ENCODE assay signal across 8 cellular contexts in the genomic region with DNA sequence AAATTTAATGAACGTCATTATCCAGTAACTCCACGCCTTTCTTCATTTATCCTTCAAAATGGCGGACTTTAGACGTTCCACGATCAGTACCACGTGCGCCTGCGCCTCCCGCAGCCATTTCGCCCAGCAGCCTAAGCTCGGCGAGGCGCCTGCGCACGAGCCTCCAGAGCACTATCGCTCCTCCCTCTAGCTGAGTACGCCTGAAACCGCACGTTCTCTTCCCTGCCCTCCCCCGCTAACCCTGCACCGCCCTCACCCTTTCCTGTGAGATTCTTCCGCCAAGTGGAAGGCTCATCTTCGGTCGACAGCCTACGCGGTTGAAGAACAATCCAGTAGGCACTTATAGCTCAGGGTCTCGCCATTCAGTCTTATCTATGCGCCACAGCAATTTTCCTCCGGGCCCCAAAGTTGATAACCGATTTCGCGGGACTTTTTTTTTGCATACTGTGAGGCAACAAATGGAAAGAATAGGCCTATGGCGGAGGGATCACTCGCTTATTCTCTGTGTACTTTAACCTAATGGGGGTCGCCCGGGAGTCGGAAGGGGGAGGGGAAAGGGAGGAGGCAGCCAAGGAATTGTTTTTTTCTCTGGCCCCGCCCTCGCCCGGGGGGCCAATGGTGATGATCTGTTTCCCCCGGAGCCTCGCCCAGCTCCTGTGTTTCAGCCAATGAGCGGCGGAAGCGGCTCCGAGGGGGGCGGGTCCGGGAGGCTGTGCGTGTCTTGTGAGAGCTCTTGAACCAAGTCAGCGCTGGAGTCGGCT. TPM values are rescaled to one million over a fixed set of nuclear protein-coding genes. Genes with fewer than 3 reads are reported as not detected.
DNase-seq lines count a peak whose midpoint lies in the region; ATAC-seq and TF ChIP-seq lines count a peak whose summit lies in the region.

Gene KDM3A (plus strand): TSS at position 741 of the 761 bp plus-strand sequence. CDS start 677 bp downstream, outside the sequence.

- H3K9me3 ChIP-seq in colonic mucosa: no peaks in the 10 kb centered on the region

- H3K4me1 Mint-ChIP-seq in activated CD4-positive, alpha-beta T cell treated with anti-CD3 and anti-CD28 coated beads, Interleukin-2, amount 10 ng/mL, durations not matched to agents 7 days and 5 days: peaks cover 48% of the 10 kb centered on the region

- peak; percentile 97 for DNase-seq in BJ (ENCODE audit: low read depth)
- DNase-seq in NCI-H748 (lab: John Stamatoyannopoulos, UW; ENCODE audit: unreplicated experiment): peak; percentile 98
- DNase-seq in activated CD4-positive, alpha-beta T cell treated with anti-CD3 and anti-CD28 coated beads, Interleukin-2, amount 10 ng/mL, durations not matched to agents 7 days and 5 days: peak; percentile 100
- peak; percentile 100 for DNase-seq in colonic mucosa
- DNase-seq in kidney glomerular epithelial cell (lab: John Stamatoyannopoulos, UW): peak; percentile 98
- DNase-seq in stimulated activated CD4-positive, alpha-beta T cell treated with anti-CD3 and anti-CD28 coated beads, Interleukin-15, amount 100 ng/mL, for 48 hours (ENCODE audit: low read depth in 2 of 2): peak; percentile 99

- H3K36me3 ChIP-seq in BJ (ENCODE audit: control insufficient read depth, insufficient read depth, low read length) (peaks cover 4% of the 10 kb centered on the region; the same call in 1 of the 2 replicates), colonic mucosa (no peaks in the 10 kb centered on the region)

- H3K27ac ChIP-seq in colonic mucosa: peak within 1 kb of the TSS; percentile 92

- peaks cover 30% of the 10 kb centered on the region for H3K9me3 Mint-ChIP-seq in activated CD4-positive, alpha-beta T cell treated with anti-CD3 and anti-CD28 coated beads, Interleukin-2, amount 10 ng/mL, durations not matched to agents 7 days and 5 days

- peak within 1 kb of the TSS; percentile 100 for H3K27ac Mint-ChIP-seq in activated CD4-positive, alpha-beta T cell treated with anti-CD3 and anti-CD28 coated beads, Interleukin-2, amount 10 ng/mL, durations not matched to agents 7 days and 5 days

- H3K9ac ChIP-seq in colonic mucosa (ENCODE audit: low read depth in 2 of 2, low read length in 2 of 2): peak within 1 kb of the TSS; percentile 77 to 93

- H3K4me3 Mint-ChIP-seq in activated CD4-positive, alpha-beta T cell treated with anti-CD3 and anti-CD28 coated beads, Interleukin-2, amount 10 ng/mL, durations not matched to agents 7 days and 5 days: peak within 1 kb of the TSS; percentile 97

- POLR2A ChIA-PET in BJ (lab: Charles Lee): interaction anchor here (0.7 to 1.4 kb wide), 2 partner anchors 40 to 245 kb away, joined by 7 to 9 read pairs; partner anchors contain the start of gene IMMT
- POLR2A ChIA-PET in activated CD4-positive, alpha-beta T cell treated with anti-CD3 and anti-CD28 coated beads, Interleukin-2, amount 10 ng/mL, durations not matched to agents 7 days and 5 days (lab: Charles Lee): interaction anchor here (0.5 to 1.0 kb wide), 8 partner anchors 18 to 1027 kb away, joined by 3 to 7 read pairs (median 3); partner anchors contain the start of gene IMMT

- intact Hi-C loops in colonic mucosa (cut with DNase I): no loop called here

- ATAC-seq in GM19395 (IDR thresholded peaks at IDR 0.05; ENCODE audit: unreplicated experiment) (peak; percentile 81), HG03558 (IDR thresholded peaks at IDR 0.05; ENCODE audit: extremely low read depth, unreplicated experiment) (peak; percentile 55)

- CTCF ChIA-PET in BJ (lab: Yijun Ruan, JAX): interaction anchor here (0.6 to 1.0 kb wide), 6 partner anchors 18 to 220 kb away, joined by 3 to 4 read pairs (median 3); no protein-coding TSS in a partner anchor
- CTCF ChIA-PET in activated CD4-positive, alpha-beta T cell treated with anti-CD3 and anti-CD28 coated beads, Interleukin-2, amount 10 ng/mL, durations not matched to agents 7 days and 5 days (lab: Charles Lee): interaction anchor here (0.6 to 1.7 kb wide), 12 partner anchors 11 to 164 kb away, joined by 3 to 6 read pairs (median 4); no protein-coding TSS in a partner anchor

- peaks cover 7% of the 10 kb centered on the region for H3K27me3 Mint-ChIP-seq in activated CD4-positive, alpha-beta T cell treated with anti-CD3 and anti-CD28 coated beads, Interleukin-2, amount 10 ng/mL, durations not matched to agents 7 days and 5 days

- H3K4me3 ChIP-seq in BJ (ENCODE audit: low read depth, low read length): peak within 1 kb of the TSS; percentile 91
- peak within 1 kb of the TSS; percentile 52 for H3K4me3 ChIP-seq in colonic mucosa

- TF ChIP-seq CTCF in BJ (IDR thresholded peaks at IDR 0.05; ENCODE audit: insufficient read depth, low read depth, low read length): no peak
- TF ChIP-seq CTCF in colonic mucosa (IDR thresholded peaks at IDR 0.05): no peak

- peaks cover 53% of the 10 kb centered on the region for H3K36me3 Mint-ChIP-seq in activated CD4-positive, alpha-beta T cell treated with anti-CD3 and anti-CD28 coated beads, Interleukin-2, amount 10 ng/mL, durations not matched to agents 7 days and 5 days (ENCODE audit: low read depth)

- peaks cover 17% of the 10 kb centered on the region for H3K4me1 ChIP-seq in colonic mucosa

- H3K27me3 ChIP-seq in BJ (ENCODE audit: control insufficient read depth, insufficient read depth, low read length): peaks cover 2% of the 10 kb centered on the region
- H3K27me3 ChIP-seq in colonic mucosa: no peaks in the 10 kb centered on the region

RNA-seq across cellular contexts. Expression of gene KDM3A, which starts in this region (rescaled TPM):
- 24.1 and 39.3 TPM in 2 replicates for polyA plus RNA-seq in BJ (2011; rRNA removed)
- 35.3 and 54.1 TPM in 2 replicates for polyA minus RNA-seq in BJ (2011; rRNA and poly(A)+ RNA removed)
- 10 to 100 TPM; 86.1 to 86.9 TPM for total RNA-seq in activated CD4-positive, alpha-beta T cell treated with anti-CD3 and anti-CD28 coated beads, Interleukin-2, amount 10 ng/mL, durations not matched to agents 7 days and 5 days
- total RNA-seq in colonic mucosa: 100 to 1,000 TPM in 1 of 2 donors, 10 to 100 TPM in 1; 35.9 to 101 TPM

Comparison
In these comparisons a context has a peak if more than half of its experiments do, and no peak if none do; other contexts are left out.
1. Peak in every context shown above with its lines: DNase-seq, ATAC-seq, H3K4me3 ChIP-seq and H3K27ac ChIP-seq.